Comparison of ENCODE assay signal across 8 cellular contexts in genomic region chr7:2405601-2406345, GRCh38. TPM values are rescaled to one million over a fixed set of nuclear protein-coding genes. Genes with fewer than 3 reads are reported as not detected.
DNase-seq lines count a peak whose midpoint lies in the region; ATAC-seq and TF ChIP-seq lines count a peak whose summit lies in the region.

No MANE protein-coding gene starts in this region.

- no peaks in the 10 kb centered on the region for H3K27me3 Mint-ChIP-seq in activated CD8-positive, alpha-beta memory T cell treated with anti-CD3 and anti-CD28 coated beads, Interleukin-2, amount 10 ng/mL, durations not matched to agents 7 days and 5 days
- peaks cover 0 to 2% (median 0%) of the 10 kb centered on the region in 5 donors for H3K27me3 Mint-ChIP-seq in naive thymus-derived CD4-positive, alpha-beta T cell

- intact Hi-C loops in naive thymus-derived CD4-positive, alpha-beta T cell (cut with micrococcal nuclease): loop anchor here (1.0 to 5.0 kb wide), 5 partner anchors 91 to 833 kb away; partner anchors contain the start of genes BRAT1 (in 1 of the 2), MAD1L1 (in 1 of the 2), PSMG3 (in 1 of the 2) and SNX8 (in 1 of the 2)

- CTCF ChIA-PET in activated CD8-positive, alpha-beta memory T cell treated with anti-CD3 and anti-CD28 coated beads, Interleukin-2, amount 10 ng/mL, durations not matched to agents 7 days and 5 days (lab: Charles Lee): interaction anchor here (0.6 to 3.0 kb wide), 8 partner anchors 9 to 304 kb away, joined by 3 to 29 read pairs (median 4); no protein-coding TSS in a partner anchor
- CTCF ChIA-PET in naive thymus-derived CD4-positive, alpha-beta T cell (lab: Charles Lee): no interaction called here

- H3K27me3 ChIP-seq in naive thymus-derived CD4-positive, alpha-beta T cell (ENCODE audit: control insufficient read depth in 2 of 2, insufficient read depth in 2 of 2, low read length in 2 of 2): no peaks in the 10 kb centered on the region

- H3K9me3 ChIP-seq in naive thymus-derived CD4-positive, alpha-beta T cell (ENCODE audit: control insufficient read depth in 2 of 3, low read length in 3 of 3): no peaks in the 10 kb centered on the region

- no peaks in the 10 kb centered on the region for H3K9me3 Mint-ChIP-seq in activated CD8-positive, alpha-beta memory T cell treated with anti-CD3 and anti-CD28 coated beads, Interleukin-2, amount 10 ng/mL, durations not matched to agents 7 days and 5 days (ENCODE audit: low read depth)
- no peaks in the 10 kb centered on the region for H3K9me3 Mint-ChIP-seq in naive thymus-derived CD4-positive, alpha-beta T cell

- peaks cover 23 to 49% of the 10 kb centered on the region in 2 donors for H3K4me1 ChIP-seq in naive thymus-derived CD4-positive, alpha-beta T cell (ENCODE audit: control insufficient read depth in 2 of 2, insufficient read depth in 2 of 2, low read length in 2 of 2)

- peak overlapping the region; percentile 66 for H3K4me3 ChIP-seq in naive thymus-derived CD4-positive, alpha-beta T cell (ENCODE audit: low read length)

- peak overlapping the region; percentile 84 for H3K4me3 Mint-ChIP-seq in activated CD8-positive, alpha-beta memory T cell treated with anti-CD3 and anti-CD28 coated beads, Interleukin-2, amount 10 ng/mL, durations not matched to agents 7 days and 5 days
- peak overlapping the region; percentile 79 to 92 (median 84) for H3K4me3 Mint-ChIP-seq in naive thymus-derived CD4-positive, alpha-beta T cell

- POLR2A ChIA-PET in naive thymus-derived CD4-positive, alpha-beta T cell (lab: Charles Lee): interaction anchor here (1.2 to 2.1 kb wide), 4 partner anchors 18 to 123 kb away, joined by 3 to 14 read pairs (median 4); partner anchors contain the start of gene EIF3B

- H3K27ac ChIP-seq in naive thymus-derived CD4-positive, alpha-beta T cell (ENCODE audit: low read depth, low read length): peak overlapping the region; percentile 50

- peak; percentile 44 for ATAC-seq in GM19467 (IDR thresholded peaks at IDR 0.05; ENCODE audit: unreplicated experiment)
- peak; percentile 35 for ATAC-seq in HG03565 (IDR thresholded peaks at IDR 0.05; ENCODE audit: unreplicated experiment)
- peak; percentile 41 for ATAC-seq in activated CD8-positive, alpha-beta memory T cell treated with anti-CD3 and anti-CD28 coated beads, Interleukin-2, amount 10 ng/mL, durations not matched to agents 7 days and 5 days
- ATAC-seq in naive thymus-derived CD4-positive, alpha-beta T cell: peak; percentile 28
- no peak for ATAC-seq in SK-N-SH treated with all-trans-retinoic acid at 6 μM for 48 hours

- peaks cover 38% of the 10 kb centered on the region for H3K36me3 Mint-ChIP-seq in activated CD8-positive, alpha-beta memory T cell treated with anti-CD3 and anti-CD28 coated beads, Interleukin-2, amount 10 ng/mL, durations not matched to agents 7 days and 5 days
- H3K36me3 Mint-ChIP-seq in naive thymus-derived CD4-positive, alpha-beta T cell: peaks cover 0 to 26% (median 0%) of the 10 kb centered on the region in 5 donors

- peak overlapping the region; percentile 99 for H3K27ac Mint-ChIP-seq in activated CD8-positive, alpha-beta memory T cell treated with anti-CD3 and anti-CD28 coated beads, Interleukin-2, amount 10 ng/mL, durations not matched to agents 7 days and 5 days
- H3K27ac Mint-ChIP-seq in naive thymus-derived CD4-positive, alpha-beta T cell: peak overlapping the region; percentile 60 to 96 (median 87)

- DNase-seq in CD1c-positive myeloid dendritic cell (ENCODE audit: extremely low spot score) (peak; percentile 41), SHP77 treated with DMSO at 0.1 percent for 48 hours (lab: John Stamatoyannopoulos, UW) (no peak), NCI-H2107 (lab: John Stamatoyannopoulos, UW) (no peak)
- peak; percentile 95 for DNase-seq in activated CD8-positive, alpha-beta memory T cell treated with anti-CD3 and anti-CD28 coated beads, Interleukin-2, amount 10 ng/mL, durations not matched to agents 7 days and 5 days
- DNase-seq in naive thymus-derived CD4-positive, alpha-beta T cell: peak in 6 of 9 donors; percentile 19 to 66 (median 28)

- H3K4me1 Mint-ChIP-seq in activated CD8-positive, alpha-beta memory T cell treated with anti-CD3 and anti-CD28 coated beads, Interleukin-2, amount 10 ng/mL, durations not matched to agents 7 days and 5 days: peaks cover 64% of the 10 kb centered on the region
- peaks cover 52 to 68% (median 62%) of the 10 kb centered on the region in 7 donors for H3K4me1 Mint-ChIP-seq in naive thymus-derived CD4-positive, alpha-beta T cell

- peaks cover 0 to 3% (median 0%) of the 10 kb centered on the region in 3 experiments for H3K36me3 ChIP-seq in naive thymus-derived CD4-positive, alpha-beta T cell (ENCODE audit: control insufficient read depth in 2 of 3, insufficient read depth in 3 of 3, low read length in 3 of 3)

TF ChIP-seq in SK-N-SH treated with all-trans-retinoic acid at 6 μM for 48 hours, 23 proteins besides CTCF, POLR2A, EP300 and RAD21:
- no peak for TF ChIP-seq PPARA (CRISPR knock-in tag; IDR thresholded peaks at IDR 0.05; ENCODE audit: borderline replicate concordance)
- TF ChIP-seq BACH2 (CRISPR knock-in tag; IDR thresholded peaks at IDR 0.05; ENCODE audit: borderline replicate concordance): no peak
- TF ChIP-seq ZNF8 (CRISPR knock-in tag; IDR thresholded peaks at IDR 0.05): no peak
- TF ChIP-seq ESRRG (CRISPR knock-in tag; IDR thresholded peaks at IDR 0.05): no peak
- TF ChIP-seq ZNF565 (CRISPR knock-in tag; conservative IDR thresholded peaks at IDR 0.05; ENCODE audit: low read depth): no peak
- TF ChIP-seq TSHZ2 (CRISPR knock-in tag; IDR thresholded peaks at IDR 0.05): no peak
- TF ChIP-seq ARNTL (CRISPR knock-in tag; IDR thresholded peaks at IDR 0.05; ENCODE audit: borderline replicate concordance, low read depth): no peak
- no peak for TF ChIP-seq ZFP3 (CRISPR knock-in tag; IDR thresholded peaks at IDR 0.05)
- TF ChIP-seq CSRNP3 (CRISPR knock-in tag; IDR thresholded peaks at IDR 0.05): no peak

RNA-seq across cellular contexts. Expression of gene CHST12, which starts 2.4 kb away (rescaled TPM):
- total RNA-seq in activated CD8-positive, alpha-beta memory T cell treated with anti-CD3 and anti-CD28 coated beads, Interleukin-2, amount 10 ng/mL, durations not matched to agents 7 days and 5 days: 100 to 1,000 TPM in 1 of 2 experiments, 10 to 100 TPM in 1; 70.8 to 103 TPM
- total RNA-seq in naive thymus-derived CD4-positive, alpha-beta T cell: 10 to 100 TPM; 13.3 to 41.6 (median 24.3) TPM
- polyA plus RNA-seq in naive thymus-derived CD4-positive, alpha-beta T cell: 10 to 100 TPM in 1 of 2 donors, 1 to 10 TPM in 1; 8.1 to 16.8 TPM

RNA-seq across cellular contexts. Expression of gene EIF3B, which starts 51.1 kb away (rescaled TPM):
- 100 to 1,000 TPM; 170 to 204 TPM for total RNA-seq in activated CD8-positive, alpha-beta memory T cell treated with anti-CD3 and anti-CD28 coated beads, Interleukin-2, amount 10 ng/mL, durations not matched to agents 7 days and 5 days
- 100 to 1,000 TPM; 127 to 189 (median 158) TPM for total RNA-seq in naive thymus-derived CD4-positive, alpha-beta T cell
- 100 to 1,000 TPM in 1 of 2 donors, 10 to 100 TPM in 1; 78.0 to 157 TPM for polyA plus RNA-seq in naive thymus-derived CD4-positive, alpha-beta T cell

Comparison
In these comparisons a context has a peak if more than half of its experiments do, and no peak if none do; other contexts are left out.
1. DNase-seq: peak in CD1c-positive myeloid dendritic cell (single experiment), activated CD8-positive, alpha-beta memory T cell treated with anti-CD3 and anti-CD28 coated beads, Interleukin-2, amount 10 ng/mL, durations not matched to agents 7 days and 5 days (single experiment) and naive thymus-derived CD4-positive, alpha-beta T cell (6 of 9); none in SHP77 treated with DMSO at 0.1 percent for 48 hours (single experiment) and NCI-H2107 (single experiment).